ENCODE assay signal across 8 cellular contexts in the genomic region with DNA sequence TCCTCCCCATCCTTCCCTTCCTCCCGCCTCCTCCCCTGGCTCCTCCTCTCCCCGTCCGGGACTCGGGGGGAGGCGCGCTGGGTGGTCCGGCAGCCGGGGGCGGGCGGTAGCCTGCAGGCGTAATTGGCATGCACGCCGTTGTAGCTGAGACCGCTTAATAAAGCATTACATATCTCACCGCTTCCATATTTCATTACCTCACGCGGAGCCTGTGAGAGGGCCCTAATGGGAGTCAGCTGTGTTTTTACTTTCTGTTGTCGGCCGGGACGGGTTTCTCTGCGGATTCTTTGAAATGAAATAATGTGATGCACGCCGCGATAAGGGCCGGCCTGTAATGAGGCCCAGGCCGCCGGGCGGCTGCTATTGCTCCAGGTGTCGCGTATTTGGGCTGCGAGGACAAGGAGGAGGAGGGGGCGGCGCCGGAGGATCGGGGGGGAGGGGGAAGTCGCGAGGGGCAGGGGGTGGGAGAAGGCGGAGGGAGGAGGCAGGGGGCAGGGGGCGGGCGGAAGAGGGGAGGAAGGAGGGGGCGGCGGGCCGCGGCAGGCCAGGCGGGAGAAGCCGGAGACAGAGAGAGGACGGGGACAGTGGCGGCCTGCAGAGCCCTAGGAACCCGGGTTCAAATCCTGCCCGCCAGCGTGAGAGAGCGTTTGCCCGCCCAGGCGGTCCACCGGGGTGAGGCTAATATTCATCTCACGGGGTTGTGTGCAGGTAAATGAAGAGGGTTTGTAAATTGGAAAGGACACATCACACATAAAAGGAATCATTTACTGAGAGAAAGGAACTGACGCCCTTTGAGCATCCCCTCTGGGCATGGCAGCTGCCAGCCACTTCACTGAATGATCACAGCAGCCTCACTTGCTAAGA.
A peak's percentile ranks its signal among the peaks of the same experiment; 100 is the strongest.
DNase-seq lines count a peak whose midpoint lies in the region; ATAC-seq and TF ChIP-seq lines count a peak whose summit lies in the region.

No MANE protein-coding gene starts in this region.

- in situ Hi-C loops in GM23248 (cut with MboI) = no loop called here

- H3K4me1 ChIP-seq in GM23248 (ENCODE audit: insufficient read depth) (no peaks in the 10 kb centered on the region), esophagus muscularis mucosa (peaks cover 19 to 23% (median 21%) of the 10 kb centered on the region in 4 donors), muscle layer of colon (ENCODE audit: insufficient read depth, low read length) (no peaks in the 10 kb centered on the region), urinary bladder (ENCODE audit: insufficient read depth) (peaks cover 2% of the 10 kb centered on the region)

- H2AFZ ChIP-seq in GM23248 = peak overlapping the region; percentile 70

- no peak for ATAC-seq in GM18520 (IDR thresholded peaks at IDR 0.05; ENCODE audit: unreplicated experiment)

- intact Hi-C loops in esophagus muscularis mucosa (cut with DNase I) = loop anchor here (5.0 kb wide), 1 partner anchor 39 kb away; no protein-coding TSS in a partner anchor

- H3K27me3 ChIP-seq in GM23248 (replicated peaks; ENCODE audit: insufficient read depth) (peaks cover 27% of the 10 kb centered on the region; the same call in 1 of the 2 replicates), esophagus muscularis mucosa (peaks cover 0 to 35% (median 0%) of the 10 kb centered on the region in 4 donors), muscle layer of colon (ENCODE audit: control insufficient read depth in 1 of 2, insufficient read depth in 2 of 2, low read length in 2 of 2) (no peaks in the 10 kb centered on the region)

- H3K9me3 ChIP-seq in GM23248 (ENCODE audit: low read depth) = no peaks in the 10 kb centered on the region
- H3K9me3 ChIP-seq in esophagus muscularis mucosa = peaks cover 0 to 13% (median 11%) of the 10 kb centered on the region in 4 donors
- H3K9me3 ChIP-seq in muscle layer of colon (ENCODE audit: low read length) = peaks cover 10% of the 10 kb centered on the region

- H3K9ac ChIP-seq in GM23248 (no peak overlapping the region), muscle layer of colon (ENCODE audit: low read length) (peak overlapping the region; percentile 6)

- H3K79me2 ChIP-seq in GM23248 (ENCODE audit: insufficient read depth) = no peaks in the 10 kb centered on the region

- H3K36me3 ChIP-seq in GM23248 (ENCODE audit: low read depth) = no peaks in the 10 kb centered on the region
- no peaks in the 10 kb centered on the region for H3K36me3 ChIP-seq in esophagus muscularis mucosa
- H3K36me3 ChIP-seq in muscle layer of colon (ENCODE audit: insufficient read depth, low read length) = no peaks in the 10 kb centered on the region
- H3K36me3 ChIP-seq in urinary bladder (ENCODE audit: insufficient read depth) = no peaks in the 10 kb centered on the region

- no peak for TF ChIP-seq EP300 in esophagus muscularis mucosa (IDR thresholded peaks at IDR 0.05)

- H3K27ac ChIP-seq in GM23248 = no peak overlapping the region
- H3K27ac ChIP-seq in esophagus muscularis mucosa (replicated peaks in 1 of 4) = peak overlapping the region; percentile 17 to 37 (median 34)
- no peak overlapping the region for H3K27ac ChIP-seq in muscle layer of colon (ENCODE audit: low read depth, low read length)
- H3K27ac ChIP-seq in urinary bladder (ENCODE audit: low read depth) = no peak overlapping the region

- WGBS in GM23248 (ENCODE audit: low coverage in 1 of 2, low lambda C conversion rate in 2 of 2, missing lambda C conversion rate in 2 of 2), 2 experiments = 17 to 20% methylated on average over 32 to 57 of the region's 57 CpGs
- 13% methylated on average over 46 of the region's 57 CpGs for WGBS in esophagus muscularis mucosa
- 11% methylated on average over 57 of the region's 57 CpGs for WGBS in urinary bladder

- TF ChIP-seq CTCF in esophagus muscularis mucosa (IDR thresholded peaks at IDR 0.05) = no peak

- peak overlapping the region; percentile 75 for H3K4me2 ChIP-seq in GM23248 (ENCODE audit: unreplicated experiment)

- peak; percentile 76 for DNase-seq in GM23248
- DNase-seq in esophagus muscularis mucosa (ENCODE audit: extremely low spot score) = no peak
- DNase-seq in NCI-H2196 (lab: John Stamatoyannopoulos, UW; ENCODE audit: unreplicated experiment) = no peak
- no peak for DNase-seq in activated CD4-positive, alpha-beta T cell treated with anti-CD3 and anti-CD28 coated beads, Interleukin-2, amount 50 U/mL, for 1 hour

- no peaks in the 10 kb centered on the region for H3K9me2 ChIP-seq in GM23248 (ENCODE audit: insufficient read depth)

- H4K20me1 ChIP-seq in GM23248 (ENCODE audit: insufficient read depth) = no peaks in the 10 kb centered on the region

- no peaks in the 10 kb centered on the region for H3F3A ChIP-seq in GM23248 (ENCODE audit: insufficient read depth)

- H3K4me3 ChIP-seq in GM23248 = peak overlapping the region; percentile 67
- H3K4me3 ChIP-seq in esophagus muscularis mucosa = peak overlapping the region; percentile 50 to 63 (median 56)
- peak overlapping the region; percentile 52 to 63 for H3K4me3 ChIP-seq in muscle layer of colon (ENCODE audit: low read depth in 1 of 2, low read length in 2 of 2)
- H3K4me3 ChIP-seq in urinary bladder (ENCODE audit: low read depth, low read length) = peak overlapping the region; percentile 18

- no peak for TF ChIP-seq POLR2A in esophagus muscularis mucosa (IDR thresholded peaks at IDR 0.05; ENCODE audit: low read depth)

TF ChIP-seq in PFSK-1, 5 proteins besides CTCF, POLR2A, EP300 and RAD21:
- TF ChIP-seq, protein P1, sequence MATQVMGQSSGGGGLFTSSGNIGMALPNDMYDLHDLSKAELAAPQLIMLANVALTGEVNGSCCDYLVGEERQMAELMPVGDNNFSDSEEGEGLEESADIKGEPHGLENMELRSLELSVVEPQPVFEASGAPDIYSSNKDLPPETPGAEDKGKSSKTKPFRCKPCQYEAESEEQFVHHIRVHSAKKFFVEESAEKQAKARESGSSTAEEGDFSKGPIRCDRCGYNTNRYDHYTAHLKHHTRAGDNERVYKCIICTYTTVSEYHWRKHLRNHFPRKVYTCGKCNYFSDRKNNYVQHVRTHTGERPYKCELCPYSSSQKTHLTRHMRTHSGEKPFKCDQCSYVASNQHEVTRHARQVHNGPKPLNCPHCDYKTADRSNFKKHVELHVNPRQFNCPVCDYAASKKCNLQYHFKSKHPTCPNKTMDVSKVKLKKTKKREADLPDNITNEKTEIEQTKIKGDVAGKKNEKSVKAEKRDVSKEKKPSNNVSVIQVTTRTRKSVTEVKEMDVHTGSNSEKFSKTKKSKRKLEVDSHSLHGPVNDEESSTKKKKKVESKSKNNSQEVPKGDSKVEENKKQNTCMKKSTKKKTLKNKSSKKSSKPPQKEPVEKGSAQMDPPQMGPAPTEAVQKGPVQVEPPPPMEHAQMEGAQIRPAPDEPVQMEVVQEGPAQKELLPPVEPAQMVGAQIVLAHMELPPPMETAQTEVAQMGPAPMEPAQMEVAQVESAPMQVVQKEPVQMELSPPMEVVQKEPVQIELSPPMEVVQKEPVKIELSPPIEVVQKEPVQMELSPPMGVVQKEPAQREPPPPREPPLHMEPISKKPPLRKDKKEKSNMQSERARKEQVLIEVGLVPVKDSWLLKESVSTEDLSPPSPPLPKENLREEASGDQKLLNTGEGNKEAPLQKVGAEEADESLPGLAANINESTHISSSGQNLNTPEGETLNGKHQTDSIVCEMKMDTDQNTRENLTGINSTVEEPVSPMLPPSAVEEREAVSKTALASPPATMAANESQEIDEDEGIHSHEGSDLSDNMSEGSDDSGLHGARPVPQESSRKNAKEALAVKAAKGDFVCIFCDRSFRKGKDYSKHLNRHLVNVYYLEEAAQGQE (IDR thresholded peaks at IDR 0.05; ENCODE audit: insufficient read depth in 1 of 2, low read depth in 2 of 2, low read length in 2 of 2) = no peak
- TF ChIP-seq POLR2AphosphoS5 (IDR thresholded peaks at IDR 0.05; ENCODE audit: low read depth, low read length) (no peak), SIN3A (IDR thresholded peaks at IDR 0.05; ENCODE audit: borderline replicate concordance, insufficient read depth, low read length) (peak; percentile 79; the same call in 1 of the 2 replicates), FOXP2 (optimal IDR thresholded peaks at IDR 0.05; ENCODE audit: borderline replicate concordance, extremely low read depth, extremely low read length, insufficient read depth) (peak; percentile 24), TAF1 (IDR thresholded peaks at IDR 0.05; ENCODE audit: borderline replicate concordance, insufficient read depth, low read length) (no peak)

Comparison
In these comparisons a context has a peak if more than half of its experiments do, and no peak if none do; other contexts are left out.
1. H3K27ac ChIP-seq: peak in esophagus muscularis mucosa (4 of 4); none in GM23248 (single experiment), muscle layer of colon (single experiment) and urinary bladder (single experiment).
2. Peak in every context shown above with its lines, with median percentiles within 50 percentile points of each other: H3K4me3 ChIP-seq.